In the genomic region with DNA sequence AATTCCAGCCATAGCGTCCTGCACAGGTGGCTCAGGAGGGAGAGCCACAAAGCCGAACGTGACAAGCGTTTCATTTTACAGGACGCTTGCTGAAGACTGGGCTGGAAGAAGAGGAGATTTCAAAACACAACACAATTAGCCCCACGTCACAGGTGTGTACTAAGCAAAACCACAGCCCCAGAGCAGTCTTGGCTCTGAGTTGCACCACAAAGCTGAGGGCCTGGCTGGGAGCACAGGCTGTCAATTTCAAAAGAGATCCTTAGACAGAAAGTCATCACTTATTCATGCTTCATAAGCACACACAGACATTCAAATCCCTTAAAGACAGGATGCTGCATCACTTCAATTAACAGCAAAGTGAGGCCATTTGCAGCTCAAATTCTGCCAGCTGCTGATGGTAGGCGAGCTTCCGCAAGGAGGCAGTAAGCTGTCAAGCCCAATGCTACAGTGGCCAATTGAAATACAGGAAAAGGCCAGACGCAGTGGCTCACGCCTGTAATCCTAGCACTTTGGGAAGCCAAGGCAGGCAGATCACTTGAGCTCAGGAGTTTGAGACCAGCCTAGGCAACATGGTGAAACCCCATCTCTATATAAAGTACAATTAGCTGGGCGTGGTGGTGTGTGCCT, we compare ENCODE assay signal across 1 cellular context.
TF ChIP-seq lines count a peak whose summit lies in the region.

No MANE protein-coding gene starts in this region.

TF ChIP-seq in IMR-90, 13 proteins besides CTCF, POLR2A, EP300 and RAD21:
- no peak for TF ChIP-seq ELK1 (IDR thresholded peaks at IDR 0.05; ENCODE audit: borderline replicate concordance, low read depth, low read length)
- no peak for TF ChIP-seq BHLHE40 (IDR thresholded peaks at IDR 0.05; ENCODE audit: low read depth, low read length)
- TF ChIP-seq NFE2L2 (IDR thresholded peaks at IDR 0.05; ENCODE audit: low read depth, low read length) = no peak
- no peak for TF ChIP-seq FOS (IDR thresholded peaks at IDR 0.05; ENCODE audit: low read depth, low read length)
- no peak for TF ChIP-seq MAZ (IDR thresholded peaks at IDR 0.05; ENCODE audit: borderline replicate concordance, low read depth, low read length)
- TF ChIP-seq CEBPB (IDR thresholded peaks at IDR 0.05; ENCODE audit: low read depth, low read length) = no peak
- TF ChIP-seq MXI1 (IDR thresholded peaks at IDR 0.05; ENCODE audit: borderline replicate concordance, low read depth, low read length) = no peak
- TF ChIP-seq MAFK (IDR thresholded peaks at IDR 0.05; ENCODE audit: low read depth, low read length) = no peak
- TF ChIP-seq CHD1 (IDR thresholded peaks at IDR 0.05; ENCODE audit: low read depth, low read length) = no peak
- TF ChIP-seq SMC3 (IDR thresholded peaks at IDR 0.05; ENCODE audit: low read depth, low read length) = no peak
- TF ChIP-seq, protein P1, sequence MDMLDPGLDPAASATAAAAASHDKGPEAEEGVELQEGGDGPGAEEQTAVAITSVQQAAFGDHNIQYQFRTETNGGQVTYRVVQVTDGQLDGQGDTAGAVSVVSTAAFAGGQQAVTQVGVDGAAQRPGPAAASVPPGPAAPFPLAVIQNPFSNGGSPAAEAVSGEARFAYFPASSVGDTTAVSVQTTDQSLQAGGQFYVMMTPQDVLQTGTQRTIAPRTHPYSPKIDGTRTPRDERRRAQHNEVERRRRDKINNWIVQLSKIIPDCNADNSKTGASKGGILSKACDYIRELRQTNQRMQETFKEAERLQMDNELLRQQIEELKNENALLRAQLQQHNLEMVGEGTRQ (IDR thresholded peaks at IDR 0.05; ENCODE audit: low read depth, low read length) = no peak
TF ChIP-seq in IMR-90: peak in this region for 0.
